In genomic region chr10:3422282-3422681, GRCh38 we compare ENCODE assay signal across 20 cellular contexts.
A peak's percentile ranks its signal among the peaks of the same experiment; 100 is the strongest.
DNase-seq lines count a peak whose midpoint lies in the region; ATAC-seq and TF ChIP-seq lines count a peak whose summit lies in the region.
"Had no signal": no experiment of that assay in that cellular context is flagged by ENCODE, and none has a peak within 500 bp of the region (broad histone marks: within the 10 kb centered on the region; RNA-seq: fewer than 3 reads in every experiment).

No MANE protein-coding gene starts in this region.

- no peak for TF ChIP-seq CTCF in activated CD8-positive, alpha-beta T cell treated with anti-CD3 and anti-CD28 coated beads for 36 hours (IDR thresholded peaks at IDR 0.05)

- no peaks in the 10 kb centered on the region for H3K9me3 Mint-ChIP-seq in T-helper 2 cell treated with Interferon-gamma antibody and Interleukin-4, amounts not matched to agents 5 μg/mL and 100 μg/mL, for 36 hours
- no peaks in the 10 kb centered on the region for H3K9me3 Mint-ChIP-seq in activated CD8-positive, alpha-beta T cell treated with anti-CD3 and anti-CD28 coated beads for 36 hours
- H3K9me3 Mint-ChIP-seq: CD4-positive, CD25-positive, alpha-beta regulatory T cell; GM23338; H9 had no signal

- H3K27me3 ChIP-seq in aorta (ENCODE audit: control insufficient read depth in 1 of 2, insufficient read depth in 2 of 2, low read length in 1 of 2) = no peaks in the 10 kb centered on the region

- H3K4me3 Mint-ChIP-seq in T-helper 2 cell treated with Interferon-gamma antibody and Interleukin-4, amounts not matched to agents 5 μg/mL and 100 μg/mL, for 36 hours = peak overlapping the region; percentile 16
- peak overlapping the region; percentile 15 for H3K4me3 Mint-ChIP-seq in activated CD8-positive, alpha-beta T cell treated with anti-CD3 and anti-CD28 coated beads for 36 hours
- H3K4me3 Mint-ChIP-seq: CD4-positive, CD25-positive, alpha-beta regulatory T cell; GM23338; H9; IgD-negative memory B cell had no signal

- no peak overlapping the region for H3K4me3 ChIP-seq in aorta (ENCODE audit: low read length in 2 of 2)
- H3K4me3 ChIP-seq: GM23338 had no signal

- no peaks in the 10 kb centered on the region for H3K9me3 ChIP-seq in aorta (ENCODE audit: control insufficient read depth, low read length)

- peaks cover 1 to 3% of the 10 kb centered on the region in 2 donors for H3K4me1 ChIP-seq in aorta (ENCODE audit: control insufficient read depth in 1 of 2, insufficient read depth in 2 of 2, low read length in 2 of 2)

- H3K36me3 Mint-ChIP-seq in T-helper 2 cell treated with Interferon-gamma antibody and Interleukin-4, amounts not matched to agents 5 μg/mL and 100 μg/mL, for 36 hours (ENCODE audit: low read depth) = no peaks in the 10 kb centered on the region
- H3K36me3 Mint-ChIP-seq in activated CD8-positive, alpha-beta T cell treated with anti-CD3 and anti-CD28 coated beads for 36 hours (ENCODE audit: low read depth) = no peaks in the 10 kb centered on the region
- H3K36me3 Mint-ChIP-seq: CD4-positive, CD25-positive, alpha-beta regulatory T cell had no signal

- ATAC-seq in activated CD8-positive, alpha-beta T cell treated with anti-CD3 and anti-CD28 coated beads for 36 hours = peak; percentile 55
- ATAC-seq in sciatic nerve (peak; percentile 24), GM21723 (IDR thresholded peaks at IDR 0.05; ENCODE audit: unreplicated experiment) (no peak), aorta (ENCODE audit: low FRiP score) (no peak)
- ATAC-seq: GM23338 had no signal

- WGBS in aorta, 2 donors = 83 to 84% methylated on average over 8 of the region's 8 CpGs

- intact Hi-C loops in activated CD8-positive, alpha-beta T cell treated with anti-CD3 and anti-CD28 coated beads for 36 hours (cut with micrococcal nuclease) = no loop called here
- intact Hi-C loops in sciatic nerve (cut with DNase I) = no loop called here
- intact Hi-C loops in aorta (cut with DNase I) = no loop called here

- H3K27ac ChIP-seq in aorta (ENCODE audit: low read depth in 1 of 2, low read length in 2 of 2) = no peak overlapping the region
- H3K27ac ChIP-seq: KMS-11, RWPE1 had no signal

- CTCF ChIA-PET in activated CD8-positive, alpha-beta T cell treated with anti-CD3 and anti-CD28 coated beads for 36 hours (lab: Charles Lee) = no interaction called here

- peaks cover 26% of the 10 kb centered on the region for H3K27me3 Mint-ChIP-seq in T-helper 2 cell treated with Interferon-gamma antibody and Interleukin-4, amounts not matched to agents 5 μg/mL and 100 μg/mL, for 36 hours (ENCODE audit: low read depth)
- H3K27me3 Mint-ChIP-seq in activated CD8-positive, alpha-beta T cell treated with anti-CD3 and anti-CD28 coated beads for 36 hours = peaks cover 12% of the 10 kb centered on the region
- H3K27me3 Mint-ChIP-seq: CD4-positive, CD25-positive, alpha-beta regulatory T cell had no signal

- H3K36me3 ChIP-seq in aorta (ENCODE audit: control insufficient read depth in 1 of 2, insufficient read depth in 2 of 2, low read length in 1 of 2) = no peaks in the 10 kb centered on the region

- DNase-seq in T-helper 2 cell treated with Interferon-gamma antibody and Interleukin-4, amounts not matched to agents 5 μg/mL and 100 μg/mL, for 36 hours (ENCODE audit: low spot score) = no peak
- DNase-seq in T-helper 2 cell (no peak), islet precursor cell (peak; percentile 46), sciatic nerve (ENCODE audit: low spot score) (no peak), aorta (no peak)
- peak; percentile 17 for DNase-seq in activated CD8-positive, alpha-beta T cell treated with anti-CD3 and anti-CD28 coated beads for 36 hours
- DNase-seq in NK-92 treated with Interleukin-12 subunit alpha and Interleukin-12 subunit beta, amount 100 ng/mL, for 24 hours (lab: John Stamatoyannopoulos, UW) = no peak
- DNase-seq: 8988T, H9, MM.1S, NCI-H2029, NCI-H446 treated with DMSO at 0.1 percent for 48 hours, NCI-H526, SHP77 had no signal

- peaks cover 40% of the 10 kb centered on the region for H3K4me1 Mint-ChIP-seq in T-helper 2 cell treated with Interferon-gamma antibody and Interleukin-4, amounts not matched to agents 5 μg/mL and 100 μg/mL, for 36 hours (ENCODE audit: low read depth)
- H3K4me1 Mint-ChIP-seq in activated CD8-positive, alpha-beta T cell treated with anti-CD3 and anti-CD28 coated beads for 36 hours (ENCODE audit: low read depth) = peaks cover 37% of the 10 kb centered on the region

- POLR2A ChIA-PET in activated CD8-positive, alpha-beta T cell treated with anti-CD3 and anti-CD28 coated beads for 36 hours (lab: Charles Lee) = interaction anchor here (0.6 to 1.0 kb wide), 2 partner anchors 13 to 158 kb away, joined by 3 read pairs; no protein-coding TSS in a partner anchor

- no peak overlapping the region for H3K27ac Mint-ChIP-seq in T-helper 2 cell treated with Interferon-gamma antibody and Interleukin-4, amounts not matched to agents 5 μg/mL and 100 μg/mL, for 36 hours
- H3K27ac Mint-ChIP-seq in activated CD8-positive, alpha-beta T cell treated with anti-CD3 and anti-CD28 coated beads for 36 hours = no peak overlapping the region
- H3K27ac Mint-ChIP-seq: GM23338, H9, IgD-negative memory B cell had no signal

Comparison
In these comparisons a context has a peak if more than half of its experiments do, and no peak if none do; other contexts are left out.
1. DNase-seq: peak in activated CD8-positive, alpha-beta T cell treated with anti-CD3 and anti-CD28 coated beads for 36 hours (single experiment) and islet precursor cell (single experiment); none in T-helper 2 cell treated with Interferon-gamma antibody and Interleukin-4, amounts not matched to agents 5 μg/mL and 100 μg/mL, for 36 hours (single experiment), T-helper 2 cell (0 of 5), sciatic nerve (single experiment), NK-92 treated with Interleukin-12 subunit alpha and Interleukin-12 subunit beta, amount 100 ng/mL, for 24 hours (single experiment) and aorta (0 of 2).
2. ATAC-seq: peak in activated CD8-positive, alpha-beta T cell treated with anti-CD3 and anti-CD28 coated beads for 36 hours (single experiment) and sciatic nerve (single experiment); none in GM21723 (single experiment) and aorta (single experiment).